In the genomic region with DNA sequence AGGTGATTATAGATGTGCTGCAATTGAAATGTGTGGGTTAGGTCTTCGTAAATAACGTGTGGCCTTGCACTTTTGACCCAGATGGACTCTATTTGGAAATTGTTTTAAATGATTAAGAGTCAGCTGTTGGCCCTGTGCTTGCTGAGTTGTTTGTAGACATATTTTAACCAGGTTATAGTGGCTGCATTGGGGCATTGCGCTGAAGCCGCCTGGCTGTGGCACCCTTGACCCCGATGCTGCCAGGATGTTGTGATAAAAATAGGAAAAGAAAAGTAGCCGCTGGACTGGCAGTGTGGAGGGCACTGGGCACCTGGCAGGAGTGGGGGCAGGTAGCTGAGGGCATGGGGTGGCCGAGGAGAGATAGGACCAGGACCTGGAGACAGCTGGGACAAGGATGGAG, we compare ENCODE assay signal across 1 cellular context.
TF ChIP-seq lines count a peak whose summit lies in the region.

No MANE protein-coding gene starts in this region.

TF ChIP-seq in HepG2, 621 proteins besides CTCF, POLR2A, EP300 and RAD21 (continues in another document):
- TF ChIP-seq ATF4 (CRISPR knock-in tag; IDR thresholded peaks at IDR 0.05) (0 out of 4 replicates have a peak, but pooled peaks of 1 of the 2 experiments have one; percentile 11), HNRNPL (IDR thresholded peaks at IDR 0.05; ENCODE audit: low read depth, low read length) (0 out of 2 replicates have a peak, but pooled peaks have one; percentile 49), NKX3-1 (CRISPR knock-in tag; IDR thresholded peaks at IDR 0.05) (no peak), ZNF670 (CRISPR knock-in tag; IDR thresholded peaks at IDR 0.05; ENCODE audit: borderline replicate concordance) (no peak), ZNF180 (CRISPR knock-in tag; IDR thresholded peaks at IDR 0.05; ENCODE audit: borderline replicate concordance, low read depth) (no peak), SKI (IDR thresholded peaks at IDR 0.05; ENCODE audit: partially characterized antibody) (peak; percentile 75), FOXP1 (IDR thresholded peaks at IDR 0.05) (no peak), FOXP1 (CRISPR knock-in tag; IDR thresholded peaks at IDR 0.05) (peak; percentile 29; the same call in 1 of the 2 replicates), ZNF841 (CRISPR knock-in tag; IDR thresholded peaks at IDR 0.05; ENCODE audit: borderline replicate concordance) (0 out of 2 replicates have a peak, but pooled peaks have one; percentile 20), RARA (CRISPR knock-in tag; IDR thresholded peaks at IDR 0.05) (peak; percentile 94), NR2F2 (IDR thresholded peaks at IDR 0.05; ENCODE audit: borderline replicate concordance, low read depth) (peak; percentile 42), NR2F6 (IDR thresholded peaks at IDR 0.05) (peak; percentile 77), NR2F6 (CRISPR knock-in tag; IDR thresholded peaks at IDR 0.05) (peak; percentile 43), SIX1 (CRISPR knock-in tag; IDR thresholded peaks at IDR 0.05; ENCODE audit: borderline replicate concordance) (no peak), HNF4A (CRISPR knock-in tag; IDR thresholded peaks at IDR 0.05) (peak; percentile 77), ZGPAT (CRISPR knock-in tag; IDR thresholded peaks at IDR 0.05) (no peak), TBX2 (CRISPR knock-in tag; IDR thresholded peaks at IDR 0.05; ENCODE audit: borderline replicate concordance) (peak; percentile 18; the same call in 1 of the 2 replicates), NR2F1 (CRISPR knock-in tag; IDR thresholded peaks at IDR 0.05) (peak; percentile 15 to 86; a peak in 3 of 4 replicates), ZNF33B (CRISPR knock-in tag; IDR thresholded peaks at IDR 0.05) (no peak), RXRB (CRISPR knock-in tag; IDR thresholded peaks at IDR 0.05; ENCODE audit: borderline replicate concordance) (peak; percentile 49; the same call in 1 of the 2 replicates), NCOR1 (IDR thresholded peaks at IDR 0.05; ENCODE audit: borderline replicate concordance, low read length) (peak; percentile 36; the same call in 1 of the 2 replicates), LCORL (IDR thresholded peaks at IDR 0.05) (no peak), LCORL (CRISPR knock-in tag; IDR thresholded peaks at IDR 0.05) (peak; percentile 28; the same call in 1 of the 2 replicates), NCOA2 (CRISPR knock-in tag; IDR thresholded peaks at IDR 0.05) (peak; percentile 13; the same call in 1 of the 2 replicates), PAXIP1 (CRISPR knock-in tag; conservative IDR thresholded peaks at IDR 0.05) (peak; percentile 62), GATAD2A (CRISPR knock-in tag; IDR thresholded peaks at IDR 0.05) (peak; percentile 44; the same call in 1 of the 2 replicates), MED1 (CRISPR knock-in tag; IDR thresholded peaks at IDR 0.05) (0 out of 2 replicates have a peak, but pooled peaks have one; percentile 25), FOSL2 (CRISPR knock-in tag; IDR thresholded peaks at IDR 0.05) (peak; percentile 42; the same call in 1 of the 2 replicates), FOXO1 (CRISPR knock-in tag; IDR thresholded peaks at IDR 0.05) (peak; percentile 25; the same call in 1 of the 2 replicates), ARID3A (IDR thresholded peaks at IDR 0.05; ENCODE audit: low read depth, low read length) (peak; percentile 21; the same call in 1 of the 2 replicates), SAP130 (CRISPR knock-in tag; IDR thresholded peaks at IDR 0.05; ENCODE audit: low read depth) (peak; percentile 49; the same call in 1 of the 2 replicates), ZNF768 (CRISPR knock-in tag; IDR thresholded peaks at IDR 0.05) (no peak), FOXK1 (CRISPR knock-in tag; IDR thresholded peaks at IDR 0.05; ENCODE audit: borderline replicate concordance, low read depth) (peak; percentile 34; the same call in 1 of the 2 replicates)
- TF ChIP-seq, protein P1, sequence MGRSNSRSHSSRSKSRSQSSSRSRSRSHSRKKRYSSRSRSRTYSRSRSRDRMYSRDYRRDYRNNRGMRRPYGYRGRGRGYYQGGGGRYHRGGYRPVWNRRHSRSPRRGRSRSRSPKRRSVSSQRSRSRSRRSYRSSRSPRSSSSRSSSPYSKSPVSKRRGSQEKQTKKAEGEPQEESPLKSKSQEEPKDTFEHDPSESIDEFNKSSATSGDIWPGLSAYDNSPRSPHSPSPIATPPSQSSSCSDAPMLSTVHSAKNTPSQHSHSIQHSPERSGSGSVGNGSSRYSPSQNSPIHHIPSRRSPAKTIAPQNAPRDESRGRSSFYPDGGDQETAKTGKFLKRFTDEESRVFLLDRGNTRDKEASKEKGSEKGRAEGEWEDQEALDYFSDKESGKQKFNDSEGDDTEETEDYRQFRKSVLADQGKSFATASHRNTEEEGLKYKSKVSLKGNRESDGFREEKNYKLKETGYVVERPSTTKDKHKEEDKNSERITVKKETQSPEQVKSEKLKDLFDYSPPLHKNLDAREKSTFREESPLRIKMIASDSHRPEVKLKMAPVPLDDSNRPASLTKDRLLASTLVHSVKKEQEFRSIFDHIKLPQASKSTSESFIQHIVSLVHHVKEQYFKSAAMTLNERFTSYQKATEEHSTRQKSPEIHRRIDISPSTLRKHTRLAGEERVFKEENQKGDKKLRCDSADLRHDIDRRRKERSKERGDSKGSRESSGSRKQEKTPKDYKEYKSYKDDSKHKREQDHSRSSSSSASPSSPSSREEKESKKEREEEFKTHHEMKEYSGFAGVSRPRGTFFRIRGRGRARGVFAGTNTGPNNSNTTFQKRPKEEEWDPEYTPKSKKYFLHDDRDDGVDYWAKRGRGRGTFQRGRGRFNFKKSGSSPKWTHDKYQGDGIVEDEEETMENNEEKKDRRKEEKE (IDR thresholded peaks at IDR 0.05) = no peak
- TF ChIP-seq, protein P2, sequence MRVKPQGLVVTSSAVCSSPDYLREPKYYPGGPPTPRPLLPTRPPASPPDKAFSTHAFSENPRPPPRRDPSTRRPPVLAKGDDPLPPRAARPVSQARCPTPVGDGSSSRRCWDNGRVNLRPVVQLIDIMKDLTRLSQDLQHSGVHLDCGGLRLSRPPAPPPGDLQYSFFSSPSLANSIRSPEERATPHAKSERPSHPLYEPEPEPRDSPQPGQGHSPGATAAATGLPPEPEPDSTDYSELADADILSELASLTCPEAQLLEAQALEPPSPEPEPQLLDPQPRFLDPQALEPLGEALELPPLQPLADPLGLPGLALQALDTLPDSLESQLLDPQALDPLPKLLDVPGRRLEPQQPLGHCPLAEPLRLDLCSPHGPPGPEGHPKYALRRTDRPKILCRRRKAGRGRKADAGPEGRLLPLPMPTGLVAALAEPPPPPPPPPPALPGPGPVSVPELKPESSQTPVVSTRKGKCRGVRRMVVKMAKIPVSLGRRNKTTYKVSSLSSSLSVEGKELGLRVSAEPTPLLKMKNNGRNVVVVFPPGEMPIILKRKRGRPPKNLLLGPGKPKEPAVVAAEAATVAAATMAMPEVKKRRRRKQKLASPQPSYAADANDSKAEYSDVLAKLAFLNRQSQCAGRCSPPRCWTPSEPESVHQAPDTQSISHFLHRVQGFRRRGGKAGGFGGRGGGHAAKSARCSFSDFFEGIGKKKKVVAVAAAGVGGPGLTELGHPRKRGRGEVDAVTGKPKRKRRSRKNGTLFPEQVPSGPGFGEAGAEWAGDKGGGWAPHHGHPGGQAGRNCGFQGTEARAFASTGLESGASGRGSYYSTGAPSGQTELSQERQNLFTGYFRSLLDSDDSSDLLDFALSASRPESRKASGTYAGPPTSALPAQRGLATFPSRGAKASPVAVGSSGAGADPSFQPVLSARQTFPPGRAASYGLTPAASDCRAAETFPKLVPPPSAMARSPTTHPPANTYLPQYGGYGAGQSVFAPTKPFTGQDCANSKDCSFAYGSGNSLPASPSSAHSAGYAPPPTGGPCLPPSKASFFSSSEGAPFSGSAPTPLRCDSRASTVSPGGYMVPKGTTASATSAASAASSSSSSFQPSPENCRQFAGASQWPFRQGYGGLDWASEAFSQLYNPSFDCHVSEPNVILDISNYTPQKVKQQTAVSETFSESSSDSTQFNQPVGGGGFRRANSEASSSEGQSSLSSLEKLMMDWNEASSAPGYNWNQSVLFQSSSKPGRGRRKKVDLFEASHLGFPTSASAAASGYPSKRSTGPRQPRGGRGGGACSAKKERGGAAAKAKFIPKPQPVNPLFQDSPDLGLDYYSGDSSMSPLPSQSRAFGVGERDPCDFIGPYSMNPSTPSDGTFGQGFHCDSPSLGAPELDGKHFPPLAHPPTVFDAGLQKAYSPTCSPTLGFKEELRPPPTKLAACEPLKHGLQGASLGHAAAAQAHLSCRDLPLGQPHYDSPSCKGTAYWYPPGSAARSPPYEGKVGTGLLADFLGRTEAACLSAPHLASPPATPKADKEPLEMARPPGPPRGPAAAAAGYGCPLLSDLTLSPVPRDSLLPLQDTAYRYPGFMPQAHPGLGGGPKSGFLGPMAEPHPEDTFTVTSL (CRISPR knock-in tag; IDR thresholded peaks at IDR 0.05; ENCODE audit: borderline replicate concordance) = peak; percentile 62; the same call in 1 of the 2 replicates
- TF ChIP-seq, protein P3, sequence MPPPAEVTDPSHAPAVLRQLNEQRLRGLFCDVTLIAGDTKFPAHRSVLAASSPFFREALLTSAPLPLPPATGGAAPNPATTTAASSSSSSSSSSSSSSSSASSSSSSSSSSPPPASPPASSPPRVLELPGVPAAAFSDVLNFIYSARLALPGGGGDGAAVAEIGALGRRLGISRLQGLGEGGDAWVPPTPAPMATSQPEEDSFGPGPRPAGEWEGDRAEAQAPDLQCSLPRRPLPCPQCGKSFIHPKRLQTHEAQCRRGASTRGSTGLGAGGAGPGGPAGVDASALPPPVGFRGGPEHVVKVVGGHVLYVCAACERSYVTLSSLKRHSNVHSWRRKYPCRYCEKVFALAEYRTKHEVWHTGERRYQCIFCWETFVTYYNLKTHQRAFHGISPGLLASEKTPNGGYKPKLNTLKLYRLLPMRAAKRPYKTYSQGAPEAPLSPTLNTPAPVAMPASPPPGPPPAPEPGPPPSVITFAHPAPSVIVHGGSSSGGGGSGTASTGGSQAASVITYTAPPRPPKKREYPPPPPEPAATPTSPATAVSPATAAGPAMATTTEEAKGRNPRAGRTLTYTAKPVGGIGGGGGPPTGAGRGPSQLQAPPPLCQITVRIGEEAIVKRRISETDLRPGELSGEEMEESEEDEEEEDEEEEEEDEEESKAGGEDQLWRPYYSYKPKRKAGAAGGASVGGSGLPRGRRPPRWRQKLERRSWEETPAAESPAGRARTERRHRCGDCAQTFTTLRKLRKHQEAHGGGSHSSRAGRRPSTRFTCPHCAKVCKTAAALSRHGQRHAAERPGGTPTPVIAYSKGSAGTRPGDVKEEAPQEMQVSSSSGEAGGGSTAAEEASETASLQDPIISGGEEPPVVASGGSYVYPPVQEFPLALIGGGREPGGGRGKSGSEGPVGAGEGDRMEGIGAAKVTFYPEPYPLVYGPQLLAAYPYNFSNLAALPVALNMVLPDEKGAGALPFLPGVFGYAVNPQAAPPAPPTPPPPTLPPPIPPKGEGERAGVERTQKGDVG (CRISPR knock-in tag; IDR thresholded peaks at IDR 0.05; ENCODE audit: borderline replicate concordance) = 0 out of 2 replicates have a peak, but pooled peaks have one; percentile 68
- TF ChIP-seq, protein P4, sequence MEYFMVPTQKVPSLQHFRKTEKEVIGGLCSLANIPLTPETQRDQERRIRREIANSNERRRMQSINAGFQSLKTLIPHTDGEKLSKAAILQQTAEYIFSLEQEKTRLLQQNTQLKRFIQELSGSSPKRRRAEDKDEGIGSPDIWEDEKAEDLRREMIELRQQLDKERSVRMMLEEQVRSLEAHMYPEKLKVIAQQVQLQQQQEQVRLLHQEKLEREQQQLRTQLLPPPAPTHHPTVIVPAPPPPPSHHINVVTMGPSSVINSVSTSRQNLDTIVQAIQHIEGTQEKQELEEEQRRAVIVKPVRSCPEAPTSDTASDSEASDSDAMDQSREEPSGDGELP (IDR thresholded peaks at IDR 0.05; ENCODE audit: borderline replicate concordance, low read depth) = peak; percentile 89
